In genomic region chr5:148482697-148483462, GRCh38 we compare ENCODE assay signal across 9 cellular contexts.
DNase-seq lines count a peak whose midpoint lies in the region; ATAC-seq, FAIRE-seq and TF ChIP-seq lines count a peak whose summit lies in the region.
"Had no signal": no experiment of that assay in that cellular context is flagged by ENCODE, and none has a peak within 500 bp of the region (broad histone marks: within the 10 kb centered on the region; RNA-seq: fewer than 3 reads in every experiment).

No MANE protein-coding gene starts in this region.

- H3K4me1 ChIP-seq in CD4-positive, CD25-positive, alpha-beta regulatory T cell (ENCODE audit: control insufficient read depth, insufficient read depth, low read length, poor library complexity, severe bottlenecking), result no peaks in the 10 kb centered on the region
- no peaks in the 10 kb centered on the region for H3K4me1 ChIP-seq in astrocyte (ENCODE audit: insufficient read depth, low read length)
- H3K4me1 ChIP-seq in iPS-15b (ENCODE audit: control insufficient read depth, insufficient read depth, low read length), result no peaks in the 10 kb centered on the region

- no peak overlapping the region for H3K4me3 Mint-ChIP-seq in CD4-positive, CD25-positive, alpha-beta regulatory T cell
- H3K4me3 Mint-ChIP-seq in astrocyte (ENCODE audit: unreplicated experiment), result no peak overlapping the region
- H3K4me3 Mint-ChIP-seq: IgD-negative memory B cell had no signal

- FAIRE-seq in astrocyte (lab: Jason Lieb, UNC), result no peak

- H3K27ac Mint-ChIP-seq in CD4-positive, CD25-positive, alpha-beta regulatory T cell, result peak overlapping the region in 1 of 3 donors; percentile 64
- no peak overlapping the region for H3K27ac Mint-ChIP-seq in astrocyte (ENCODE audit: unreplicated experiment)

- H3K36me3 ChIP-seq in CD4-positive, CD25-positive, alpha-beta regulatory T cell (ENCODE audit: control insufficient read depth, insufficient read depth, low read length), result no peaks in the 10 kb centered on the region
- H3K36me3 ChIP-seq in astrocyte (ENCODE audit: insufficient read depth, low read length) (no peaks in the 10 kb centered on the region), iPS-15b (ENCODE audit: control insufficient read depth, insufficient read depth, low read length) (no peaks in the 10 kb centered on the region)

- H3K27ac ChIP-seq in CD4-positive, CD25-positive, alpha-beta regulatory T cell (ENCODE audit: insufficient read depth, low read length, poor library complexity, severe bottlenecking), result no peak overlapping the region
- H3K27ac ChIP-seq in astrocyte (ENCODE audit: low read depth, low read length), result no peak overlapping the region

- peak in 1 of 2 donors; percentile 35 for ATAC-seq in CD4-positive, CD25-positive, alpha-beta regulatory T cell (ENCODE audit: low read depth in 2 of 2)
- ATAC-seq in GM19395 (IDR thresholded peaks at IDR 0.05; ENCODE audit: unreplicated experiment) (peak; percentile 91), HG03520 (IDR thresholded peaks at IDR 0.05; ENCODE audit: unreplicated experiment) (peak; percentile 86)

- no peaks in the 10 kb centered on the region for H3K9me3 ChIP-seq in CD4-positive, CD25-positive, alpha-beta regulatory T cell (ENCODE audit: control insufficient read depth in 2 of 2, low read length in 2 of 2)
- H3K9me3 ChIP-seq in astrocyte (ENCODE audit: insufficient read depth, low read depth, low read length), result no peaks in the 10 kb centered on the region
- H3K9me3 ChIP-seq in iPS-15b (ENCODE audit: control insufficient read depth, insufficient read depth, low read length), result no peaks in the 10 kb centered on the region

- H3K27me3 Mint-ChIP-seq in CD4-positive, CD25-positive, alpha-beta regulatory T cell, result peaks cover 16% of the 10 kb centered on the region
- peaks cover 18% of the 10 kb centered on the region for H3K27me3 Mint-ChIP-seq in astrocyte (ENCODE audit: low read depth, unreplicated experiment)

- H3K36me3 Mint-ChIP-seq in CD4-positive, CD25-positive, alpha-beta regulatory T cell, result no peaks in the 10 kb centered on the region
- no peaks in the 10 kb centered on the region for H3K36me3 Mint-ChIP-seq in astrocyte (ENCODE audit: low read depth, unreplicated experiment)
- H3K36me3 Mint-ChIP-seq: IgD-negative memory B cell had no signal

- no peak overlapping the region for H3K9ac ChIP-seq in astrocyte (ENCODE audit: low read length)
- no peak overlapping the region for H3K9ac ChIP-seq in iPS-15b (ENCODE audit: low read depth, low read length)

- H3K9me3 Mint-ChIP-seq in CD4-positive, CD25-positive, alpha-beta regulatory T cell, result no peaks in the 10 kb centered on the region
- no peaks in the 10 kb centered on the region for H3K9me3 Mint-ChIP-seq in astrocyte (ENCODE audit: unreplicated experiment)
- H3K9me3 Mint-ChIP-seq: IgD-negative memory B cell had no signal

- peak; percentile 5 to 53 (median 36) for DNase-seq in CD4-positive, CD25-positive, alpha-beta regulatory T cell
- peak; percentile 54 for DNase-seq in SW480 (ENCODE audit: low spot score)
- peak; percentile 8 for DNase-seq in astrocyte (ENCODE audit: low read depth)
- DNase-seq in stimulated activated CD4-positive, alpha-beta T cell treated with anti-CD3 and anti-CD28 coated beads, Interleukin-2, amount 100 ng/mL, for 48 hours, result peak; percentile 62 to 65
- no peak for DNase-seq in NK-92 (lab: John Stamatoyannopoulos, UW; ENCODE audit: unreplicated experiment)

- TF ChIP-seq CTCF in astrocyte (IDR thresholded peaks at IDR 0.05; ENCODE audit: insufficient read depth, low read depth, low read length), result peak; percentile 59

- peak overlapping the region; percentile 19 for H2AFZ ChIP-seq in astrocyte (ENCODE audit: low read depth, low read length)

- H3K27me3 ChIP-seq in CD4-positive, CD25-positive, alpha-beta regulatory T cell (ENCODE audit: control insufficient read depth, insufficient read depth, low read length), result peaks cover 10% of the 10 kb centered on the region
- H3K27me3 ChIP-seq in astrocyte (ENCODE audit: insufficient read depth, low read length) (peaks cover 5% of the 10 kb centered on the region), iPS-15b (ENCODE audit: control insufficient read depth, insufficient read depth, low read length) (peaks cover 34% of the 10 kb centered on the region)

- peak overlapping the region; percentile 19 for H3K4me2 ChIP-seq in astrocyte (ENCODE audit: low read length)

- peaks cover 0 to 4% (median 0%) of the 10 kb centered on the region in 4 donors for H3K4me1 Mint-ChIP-seq in CD4-positive, CD25-positive, alpha-beta regulatory T cell
- no peaks in the 10 kb centered on the region for H3K4me1 Mint-ChIP-seq in astrocyte (ENCODE audit: low read depth, unreplicated experiment)

- H3K4me3 ChIP-seq in CD4-positive, CD25-positive, alpha-beta regulatory T cell (ENCODE audit: low read depth, low read length), result no peak overlapping the region
- H3K4me3 ChIP-seq in astrocyte (ENCODE audit: insufficient read depth, low read depth, low read length) (no peak overlapping the region), iPS-15b (ENCODE audit: low read depth, low read length) (peak overlapping the region; percentile 22)

- no peaks in the 10 kb centered on the region for H4K20me1 ChIP-seq in astrocyte (ENCODE audit: insufficient read depth, low read length)

- no peaks in the 10 kb centered on the region for H3K79me2 ChIP-seq in astrocyte (ENCODE audit: insufficient read depth, low read length)
